7 cellular contexts compared by ENCODE assay signal in the genomic region with DNA sequence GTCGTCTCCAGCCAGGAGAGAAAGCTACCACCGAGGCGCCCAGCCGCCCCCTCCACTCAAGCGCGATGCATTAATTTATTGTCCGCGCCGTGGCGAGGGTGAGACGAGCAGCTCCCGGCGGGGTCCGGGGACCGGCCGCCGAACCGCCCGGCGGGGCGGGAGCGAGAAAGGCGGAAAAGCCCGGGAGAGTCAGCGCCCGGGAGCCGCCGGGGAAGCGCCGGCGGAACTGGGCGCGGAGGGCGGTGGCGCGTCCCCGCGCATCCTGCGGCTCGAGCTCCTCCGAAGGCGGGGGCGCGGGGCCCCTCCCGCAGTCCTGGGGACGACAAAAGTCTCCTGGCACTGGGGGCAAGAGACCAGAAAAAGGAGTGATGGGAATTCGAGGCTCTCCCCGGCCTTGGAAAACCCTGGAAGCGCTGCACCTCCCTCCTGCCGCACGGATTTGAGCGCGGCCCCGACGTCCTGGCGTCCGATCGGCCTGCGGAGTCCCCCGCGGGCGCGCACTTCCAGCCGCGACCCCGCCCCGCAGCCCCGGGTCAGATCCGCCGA. TPM values are rescaled to one million over a fixed set of nuclear protein-coding genes. Genes with fewer than 3 reads are reported as not detected.
DNase-seq lines count a peak whose midpoint lies in the region; ATAC-seq, FAIRE-seq and TF ChIP-seq lines count a peak whose summit lies in the region.

A gene with protein sequence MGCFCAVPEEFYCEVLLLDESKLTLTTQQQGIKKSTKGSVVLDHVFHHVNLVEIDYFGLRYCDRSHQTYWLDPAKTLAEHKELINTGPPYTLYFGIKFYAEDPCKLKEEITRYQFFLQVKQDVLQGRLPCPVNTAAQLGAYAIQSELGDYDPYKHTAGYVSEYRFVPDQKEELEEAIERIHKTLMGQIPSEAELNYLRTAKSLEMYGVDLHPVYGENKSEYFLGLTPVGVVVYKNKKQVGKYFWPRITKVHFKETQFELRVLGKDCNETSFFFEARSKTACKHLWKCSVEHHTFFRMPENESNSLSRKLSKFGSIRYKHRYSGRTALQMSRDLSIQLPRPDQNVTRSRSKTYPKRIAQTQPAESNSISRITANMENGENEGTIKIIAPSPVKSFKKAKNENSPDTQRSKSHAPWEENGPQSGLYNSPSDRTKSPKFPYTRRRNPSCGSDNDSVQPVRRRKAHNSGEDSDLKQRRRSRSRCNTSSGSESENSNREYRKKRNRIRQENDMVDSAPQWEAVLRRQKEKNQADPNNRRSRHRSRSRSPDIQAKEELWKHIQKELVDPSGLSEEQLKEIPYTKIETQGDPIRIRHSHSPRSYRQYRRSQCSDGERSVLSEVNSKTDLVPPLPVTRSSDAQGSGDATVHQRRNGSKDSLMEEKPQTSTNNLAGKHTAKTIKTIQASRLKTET (minus strand): TSS at position 228 of the 546 bp plus-strand sequence. CDS start 238 bp downstream, outside the sequence.

- no peaks in the 10 kb centered on the region for H3K36me3 ChIP-seq in pancreas

- TF ChIP-seq CTCF in GM12875 (IDR thresholded peaks at IDR 0.05; ENCODE audit: borderline replicate concordance, insufficient read depth, low read depth, low read length) = no peak
- TF ChIP-seq CTCF in pancreas (IDR thresholded peaks at IDR 0.05) = no peak

- no peaks in the 10 kb centered on the region for H3K9me3 ChIP-seq in pancreas

- peaks cover 11% of the 10 kb centered on the region for H3K4me1 Mint-ChIP-seq in activated T-helper 2 cell treated with anti-CD3 and anti-CD28 coated beads, Interferon-gamma antibody, Interleukin-2, Interleukin-4, amounts not matched to agents 10 μg/mL and 5 μg/mL and 100 μg/mL, durations not matched to agents 14 hours and 24 hours and 36 hours (ENCODE audit: low read depth)

- H3K27me3 ChIP-seq in pancreas = peaks cover 0 to 4% (median 0%) of the 10 kb centered on the region in 4 donors

- H3K4me3 ChIP-seq in GM12875 (ENCODE audit: low read depth, low read length) (peak within 1 kb of the TSS; percentile 55), pancreas (peak within 1 kb of the TSS; percentile 23 to 89 (median 78))

- WGBS in pancreas, 2 donors = 1% methylated on average over 47 to 70 of the region's 70 CpGs

- intact Hi-C loops in activated T-helper 2 cell treated with anti-CD3 and anti-CD28 coated beads, Interferon-gamma antibody, Interleukin-2, Interleukin-4, amounts not matched to agents 10 μg/mL and 5 μg/mL and 100 μg/mL, durations not matched to agents 14 hours and 24 hours and 36 hours (cut with micrococcal nuclease) = loop anchor here (5.0 to 10.0 kb wide), 2 partner anchors 257 to 1674 kb away; no protein-coding TSS in a partner anchor
- intact Hi-C loops in Right ventricle myocardium superior (cut with DNase I) = no loop called here
- intact Hi-C loops in pancreas (cut with DNase I) = loop anchor here in 1 of 3 donors (10.0 kb wide), 1 partner anchor 204 kb away; no protein-coding TSS in a partner anchor

- H3K9me3 Mint-ChIP-seq in activated T-helper 2 cell treated with anti-CD3 and anti-CD28 coated beads, Interferon-gamma antibody, Interleukin-2, Interleukin-4, amounts not matched to agents 10 μg/mL and 5 μg/mL and 100 μg/mL, durations not matched to agents 14 hours and 24 hours and 36 hours = no peaks in the 10 kb centered on the region

- FAIRE-seq in pancreas (lab: Jason Lieb, UNC) = no peak

- H3K4me3 Mint-ChIP-seq in activated T-helper 2 cell treated with anti-CD3 and anti-CD28 coated beads, Interferon-gamma antibody, Interleukin-2, Interleukin-4, amounts not matched to agents 10 μg/mL and 5 μg/mL and 100 μg/mL, durations not matched to agents 14 hours and 24 hours and 36 hours (ENCODE audit: low read depth) = peak within 1 kb of the TSS; percentile 72

- H3K27ac ChIP-seq in pancreas = peak within 1 kb of the TSS; percentile 42 to 84 (median 74)

- peaks cover 58% of the 10 kb centered on the region for H3K27me3 Mint-ChIP-seq in activated T-helper 2 cell treated with anti-CD3 and anti-CD28 coated beads, Interferon-gamma antibody, Interleukin-2, Interleukin-4, amounts not matched to agents 10 μg/mL and 5 μg/mL and 100 μg/mL, durations not matched to agents 14 hours and 24 hours and 36 hours (ENCODE audit: low read depth)

- ATAC-seq in HG03432 (IDR thresholded peaks at IDR 0.05; ENCODE audit: unreplicated experiment) = peak; percentile 15
- ATAC-seq in Right ventricle myocardium superior (ENCODE audit: poor library complexity) = peak; percentile 67
- peak; percentile 36 to 62 (median 54) for ATAC-seq in pancreas
- no peak for ATAC-seq in GM18870 (IDR thresholded peaks at IDR 0.05; ENCODE audit: unreplicated experiment)

- H3K27ac Mint-ChIP-seq in activated T-helper 2 cell treated with anti-CD3 and anti-CD28 coated beads, Interferon-gamma antibody, Interleukin-2, Interleukin-4, amounts not matched to agents 10 μg/mL and 5 μg/mL and 100 μg/mL, durations not matched to agents 14 hours and 24 hours and 36 hours = no peak within 1 kb of the TSS

- DNase-seq in activated T-helper 2 cell treated with anti-CD3 and anti-CD28 coated beads, Interferon-gamma antibody, Interleukin-2, Interleukin-4, amounts not matched to agents 10 μg/mL and 5 μg/mL and 100 μg/mL, durations not matched to agents 14 hours and 24 hours and 36 hours (ENCODE audit: low spot score) = no peak
- no peak for DNase-seq in Right ventricle myocardium superior
- DNase-seq in pancreas = peak; percentile 11 to 71 (median 34)
- no peak for DNase-seq in hepatic stellate cell (ENCODE audit: low spot score)

- no peaks in the 10 kb centered on the region for H3K36me3 Mint-ChIP-seq in activated T-helper 2 cell treated with anti-CD3 and anti-CD28 coated beads, Interferon-gamma antibody, Interleukin-2, Interleukin-4, amounts not matched to agents 10 μg/mL and 5 μg/mL and 100 μg/mL, durations not matched to agents 14 hours and 24 hours and 36 hours (ENCODE audit: low read depth)

- H3K4me1 ChIP-seq in pancreas = peaks cover 0 to 6% (median 5%) of the 10 kb centered on the region in 3 donors

RNA-seq across cellular contexts. Expression of the gene that starts here (rescaled TPM):
- total RNA-seq in activated T-helper 2 cell treated with anti-CD3 and anti-CD28 coated beads, Interferon-gamma antibody, Interleukin-2, Interleukin-4, amounts not matched to agents 10 μg/mL and 5 μg/mL and 100 μg/mL, durations not matched to agents 14 hours and 24 hours and 36 hours = 0.34 and 0.68 TPM in 2 replicates
- total RNA-seq in Right ventricle myocardium superior = 20.5 TPM
- 10 to 100 TPM in 2 of 6 donors, 1 to 10 TPM in 4; 6.7 to 23.4 (median 7.2) TPM for total RNA-seq in pancreas
- polyA plus RNA-seq in pancreas = 1 to 10 TPM; 4.4 to 6.8 TPM

Comparison
In these comparisons a context has a peak if more than half of its experiments do, and no peak if none do; other contexts are left out.
1. DNase-seq: peak in pancreas (6 of 6); none in activated T-helper 2 cell treated with anti-CD3 and anti-CD28 coated beads, Interferon-gamma antibody, Interleukin-2, Interleukin-4, amounts not matched to agents 10 μg/mL and 5 μg/mL and 100 μg/mL, durations not matched to agents 14 hours and 24 hours and 36 hours (single experiment), Right ventricle myocardium superior (single experiment) and hepatic stellate cell (single experiment).